In genomic region chr1:234123867-234124266, GRCh38 we compare ENCODE assay signal across 32 cellular contexts.
"Had no signal": no experiment of that assay in that cellular context is flagged by ENCODE, and none has a peak within 500 bp of the region (broad histone marks: within the 10 kb centered on the region; RNA-seq: fewer than 3 reads in every experiment).

No MANE protein-coding gene starts in this region.

- H3K27ac ChIP-seq: adrenal gland, body of pancreas, colonic mucosa, epithelial cell of prostate, heart left ventricle, parathyroid adenoma, psoas muscle, right atrium auricular region, stomach, thyroid gland, upper lobe of left lung, vagina, VCaP had no signal

- H3K4me3 ChIP-seq: adrenal gland, body of pancreas, colonic mucosa, heart left ventricle, psoas muscle, right atrium auricular region, stomach, thyroid gland, upper lobe of left lung, vagina had no signal

- H3K36me3 ChIP-seq: adrenal gland, colonic mucosa, heart left ventricle, right atrium auricular region, stomach, thyroid gland, upper lobe of left lung, vagina had no signal

- DNase-seq: activated CD4-positive, alpha-beta T cell treated with anti-CD3 and anti-CD28 coated beads for 4 hours; activated CD4-positive, alpha-beta T cell treated with anti-CD3 and anti-CD28 coated beads, Interleukin-2, amount 50 U/mL, for 48 hours; activated CD8-positive, alpha-beta memory T cell treated with anti-CD3 and anti-CD28 coated beads for 24 hours; activated effector memory CD4-positive, alpha-beta T cell treated with anti-CD3 and anti-CD28 coated beads, Interleukin-2, amount 50 U/mL, for 16 hours; activated naive CD4-positive, alpha-beta T cell treated with anti-CD3 and anti-CD28 coated beads for 36 hours; activated naive CD8-positive, alpha-beta T cell treated with anti-CD3 and anti-CD28 coated beads for 36 hours; activated T-cell treated with anti-CD3 and anti-CD28 coated beads, Interleukin-2, amount 50 U/mL, for 1 hour; adrenal gland; aorta; body of pancreas; colonic mucosa; effector CD8-positive, alpha-beta T cell; foreskin fibroblast; heart left ventricle; mammary epithelial cell; naive thymus-derived CD4-positive, alpha-beta T cell; nucleus accumbens; psoas muscle; stimulated activated CD4-positive, alpha-beta T cell treated with anti-CD3 and anti-CD28 coated beads, Interleukin-15, amount 100 ng/mL, for 24 hours; stimulated activated CD4-positive, alpha-beta T cell treated with anti-CD3 and anti-CD28 coated beads, Interleukin-2, amount 100 ng/mL, for 24 hours; stimulated activated naive B cell treated with anti-CD40 and anti-IgM and Interleukin-4, amounts not matched to agents 10 μg/mL and 1 μg/mL and 100 μg/mL, for 72 hours; stomach; T-helper 9 cell; thyroid gland; upper lobe of left lung had no signal

- H3K4me1 ChIP-seq: adrenal gland, body of pancreas, colonic mucosa, heart left ventricle, parathyroid adenoma, psoas muscle, right atrium auricular region, stomach, thyroid gland, upper lobe of left lung, vagina had no signal

- FAIRE-seq: endometrium, TTC549 had no signal

- H3K9me3 ChIP-seq: adrenal gland, body of pancreas, colonic mucosa, psoas muscle, right atrium auricular region, stomach, thyroid gland, upper lobe of left lung, vagina had no signal
